Comparison of ENCODE assay signal across 14 cellular contexts in genomic region chr6:68636710-68637470, GRCh38. TPM values are rescaled to one million over a fixed set of nuclear protein-coding genes. Genes with fewer than 3 reads are reported as not detected.
DNase-seq lines count a peak whose midpoint lies in the region; ATAC-seq and TF ChIP-seq lines count a peak whose summit lies in the region.
"Had no signal": no experiment of that assay in that cellular context is flagged by ENCODE, and none has a peak within 500 bp of the region (broad histone marks: within the 10 kb centered on the region; RNA-seq: fewer than 3 reads in every experiment).

No MANE protein-coding gene starts in this region.

- no peaks in the 10 kb centered on the region for H3K9me3 ChIP-seq in left ventricle myocardium inferior (replicated peaks)
- H3K9me3 ChIP-seq in upper lobe of left lung = no peaks in the 10 kb centered on the region
- H3K9me3 ChIP-seq: right lobe of liver had no signal

- H3K4me1 ChIP-seq in left ventricle myocardium inferior = peaks cover 33% of the 10 kb centered on the region
- H3K4me1 ChIP-seq in upper lobe of left lung = peaks cover 6 to 20% (median 9%) of the 10 kb centered on the region in 4 donors

- peak overlapping the region; percentile 63 for H3K4me3 Mint-ChIP-seq in nephron progenitor cell

- ATAC-seq in left ventricle myocardium superior = no peak
- ATAC-seq in upper lobe of left lung (ENCODE audit: low FRiP score in 2 of 2) = no peak
- ATAC-seq in GM19397 (IDR thresholded peaks at IDR 0.05; ENCODE audit: unreplicated experiment) = no peak
- ATAC-seq: Panc1, right lobe of liver had no signal

- TF ChIP-seq CTCF in left ventricle myocardium inferior (IDR thresholded peaks at IDR 0.05; ENCODE audit: borderline replicate concordance) = no peak
- no peak for TF ChIP-seq CTCF in nephron progenitor cell (IDR thresholded peaks at IDR 0.05)
- TF ChIP-seq CTCF in upper lobe of left lung (IDR thresholded peaks at IDR 0.05) = no peak

- H3K9me3 Mint-ChIP-seq in nephron progenitor cell = no peaks in the 10 kb centered on the region
- H3K9me3 Mint-ChIP-seq: activated naive CD4-positive, alpha-beta T cell treated with anti-CD3 and anti-CD28 coated beads, Interleukin-2, amount 50 U/mL, for 24 hours; memory B cell; T-helper 2 cell treated with Interferon-gamma antibody and Interleukin-4, amounts not matched to agents 5 μg/mL and 100 μg/mL, for 36 hours had no signal

- DNase-seq in left ventricle myocardium inferior = no peak
- DNase-seq in left ventricle myocardium superior = no peak
- DNase-seq in nephron progenitor cell = no peak
- no peak for DNase-seq in upper lobe of left lung
- DNase-seq in DMS153 (lab: John Stamatoyannopoulos, UW) = no peak
- no peak for DNase-seq in GM03348 (ENCODE audit: low spot score)
- DNase-seq: right lobe of liver had no signal

- peaks cover 50% of the 10 kb centered on the region for H3K4me1 Mint-ChIP-seq in nephron progenitor cell

- H3K4me3 ChIP-seq in left ventricle myocardium inferior (peak overlapping the region; percentile 74), upper lobe of left lung (peak overlapping the region in 3 of 4 donors; percentile 55 to 77 (median 64))

- TF ChIP-seq EP300 in upper lobe of left lung (IDR thresholded peaks at IDR 0.05) = no peak

- no peaks in the 10 kb centered on the region for H3K36me3 Mint-ChIP-seq in nephron progenitor cell (ENCODE audit: low read depth)
- H3K36me3 Mint-ChIP-seq: activated naive CD4-positive, alpha-beta T cell treated with anti-CD3 and anti-CD28 coated beads, Interleukin-2, amount 50 U/mL, for 24 hours; memory B cell had no signal

- intact Hi-C loops in left ventricle myocardium inferior (cut with micrococcal nuclease) (loop anchor here (5.0 kb wide), 1 partner anchor 140 kb away; no protein-coding TSS in a partner anchor), left ventricle myocardium superior (cut with micrococcal nuclease) (loop anchor here (5.0 kb wide), 1 partner anchor 140 kb away; no protein-coding TSS in a partner anchor)

- H3K27ac ChIP-seq in left ventricle myocardium inferior (replicated peaks) (peak overlapping the region; percentile 89), cingulate gyrus (ENCODE audit: low read depth, low read length) (peak overlapping the region; percentile 76), upper lobe of left lung (no peak overlapping the region)
- H3K27ac ChIP-seq: right lobe of liver had no signal

- H3K27me3 Mint-ChIP-seq in nephron progenitor cell (ENCODE audit: low read depth, poor library complexity) = peaks cover 94% of the 10 kb centered on the region

- H3K27ac Mint-ChIP-seq in nephron progenitor cell = no peak overlapping the region
- H3K27ac Mint-ChIP-seq: activated naive CD4-positive, alpha-beta T cell treated with anti-CD3 and anti-CD28 coated beads, Interleukin-2, amount 50 U/mL, for 24 hours; memory B cell; T-helper 2 cell treated with Interferon-gamma antibody and Interleukin-4, amounts not matched to agents 5 μg/mL and 100 μg/mL, for 36 hours had no signal

- no peak for TF ChIP-seq POLR2A in upper lobe of left lung (IDR thresholded peaks at IDR 0.05)

- H3K27me3 ChIP-seq in left ventricle myocardium inferior (ENCODE audit: low read depth) = peaks cover 79% of the 10 kb centered on the region
- H3K27me3 ChIP-seq in upper lobe of left lung = no peaks in the 10 kb centered on the region

- H3K36me3 ChIP-seq in left ventricle myocardium inferior = no peaks in the 10 kb centered on the region
- H3K36me3 ChIP-seq in upper lobe of left lung = no peaks in the 10 kb centered on the region
- H3K36me3 ChIP-seq: right lobe of liver had no signal

- 52 to 53% methylated on average over 6 of the region's 6 CpGs for WGBS in upper lobe of left lung, 2 donors

RNA-seq across cellular contexts. Expression of gene ADGRB3, which starts 1.8 kb away (rescaled TPM):
- total RNA-seq in left ventricle myocardium inferior (1.5 TPM), left ventricle myocardium superior (0.89 TPM), upper lobe of left lung (1 to 10 TPM; 1.1 to 7.3 (median 3.0) TPM)
- total RNA-seq: LHCN-M2 had no signal

Comparison
In these comparisons a context has a peak if more than half of its experiments do, and no peak if none do; other contexts are left out.
1. H3K27ac ChIP-seq: peak in left ventricle myocardium inferior (single experiment) and cingulate gyrus (single experiment); none in upper lobe of left lung (0 of 4).